Comparison of ENCODE assay signal across 1 cellular context in genomic region chr16:4914528-4915225, GRCh38.
TF ChIP-seq lines count a peak whose summit lies in the region.

No MANE protein-coding gene starts in this region.

TF ChIP-seq in HepG2, 621 proteins besides CTCF, POLR2A, EP300 and RAD21:
- TF ChIP-seq ARNT (IDR thresholded peaks at IDR 0.05) (no peak), HNF4G (IDR thresholded peaks at IDR 0.05; ENCODE audit: borderline replicate concordance, low read depth, low read length) (peak; percentile 41; the same call in 1 of the 2 replicates), HNF4G (CRISPR knock-in tag; IDR thresholded peaks at IDR 0.05; ENCODE audit: borderline replicate concordance, low read depth) (no peak), BRF2 (CRISPR knock-in tag; IDR thresholded peaks at IDR 0.05) (no peak), ZBTB7B (CRISPR knock-in tag; IDR thresholded peaks at IDR 0.05) (0 out of 2 replicates have a peak, but pooled peaks have one; percentile 30), EED (CRISPR knock-in tag; IDR thresholded peaks at IDR 0.05) (0 out of 2 replicates have a peak, but pooled peaks have one; percentile 41)
